ENCODE assay signal across 26 cellular contexts in the genomic region with DNA sequence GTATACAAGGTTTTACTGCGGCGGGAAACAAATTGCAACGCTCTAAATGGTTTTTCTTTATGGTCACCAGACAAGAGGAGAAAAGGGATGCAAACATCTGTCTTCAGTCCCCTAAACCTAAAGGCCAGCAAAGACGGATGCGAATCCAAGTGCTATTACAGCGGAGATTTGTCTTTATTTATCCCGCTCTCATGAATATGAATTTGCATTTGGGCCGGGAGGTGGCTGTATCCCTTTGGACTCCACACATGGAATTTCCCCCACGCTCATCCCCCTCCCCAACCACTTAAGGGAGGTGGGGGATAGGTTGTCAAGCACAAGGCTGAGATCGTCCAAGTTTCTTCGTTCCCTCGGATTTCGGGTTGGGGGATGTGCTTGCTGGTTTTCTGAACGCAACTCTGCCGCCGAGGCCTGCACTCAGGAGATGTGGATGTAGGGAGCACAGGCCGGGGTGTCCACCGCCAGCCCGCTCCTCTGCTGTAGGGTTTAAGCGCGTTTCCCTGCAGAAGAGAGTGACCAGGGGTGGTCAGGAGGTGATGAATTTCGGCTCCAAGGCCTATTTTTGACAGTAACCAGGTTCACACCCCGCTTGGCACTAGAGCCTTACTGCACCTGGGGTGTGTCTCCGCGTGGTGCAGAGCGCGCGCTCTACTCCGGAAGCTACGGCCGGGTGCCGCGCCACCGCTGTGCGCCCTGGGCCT. TPM values are rescaled to one million over a fixed set of nuclear protein-coding genes. Genes with fewer than 3 reads are reported as not detected.
A peak's percentile ranks its signal among the peaks of the same experiment; 100 is the strongest.
DNase-seq lines count a peak whose midpoint lies in the region; FAIRE-seq lines count a peak whose summit lies in the region.
"Had no signal": no experiment of that assay in that cellular context is flagged by ENCODE, and none has a peak within 500 bp of the region (broad histone marks: within the 10 kb centered on the region; RNA-seq: fewer than 3 reads in every experiment).

No MANE protein-coding gene starts in this region.

- H3K27ac ChIP-seq in HUES6 (ENCODE audit: low read depth, low read length) (no peak overlapping the region), neuronal stem cell (replicated peaks; ENCODE audit: low read length) (no peak overlapping the region), small intestine (ENCODE audit: low read depth in 1 of 2, low read length in 1 of 2) (no peak overlapping the region)
- H3K27ac ChIP-seq: ascending aorta, Peyer's patch, prostate gland, skin epidermis, transverse colon had no signal

- peak overlapping the region; percentile 16 for H2BK12ac ChIP-seq in neuronal stem cell (ENCODE audit: low read length)

- no peak overlapping the region for H3K9ac ChIP-seq in HUES6 (ENCODE audit: low read length)
- no peak overlapping the region for H3K9ac ChIP-seq in neuronal stem cell (ENCODE audit: low read depth, low read length, poor library complexity)

- H4K91ac ChIP-seq in neuronal stem cell (ENCODE audit: low read depth, low read length, poor library complexity), result no peak overlapping the region

- H3K23ac ChIP-seq in neuronal stem cell (ENCODE audit: low read depth, low read length, poor library complexity), result no peak overlapping the region

- H2BK5ac ChIP-seq in neuronal stem cell (ENCODE audit: low read length), result no peak overlapping the region

- WGBS in neuronal stem cell (ENCODE audit: extremely low coverage in 2 of 2, insufficient read length in 2 of 2, insufficient replicate concordance in 1 of 2), 2 donors, result no CpG with 5 or more reads among the region's 35 CpGs
- WGBS in small intestine, 3 donors, result 8 to 21% (median 11%) methylated on average over 31 to 35 of the region's 35 CpGs

- no peak overlapping the region for H2AFZ ChIP-seq in neuronal stem cell (ENCODE audit: low read length)

- peak overlapping the region; percentile 56 for H3K18ac ChIP-seq in neuronal stem cell (ENCODE audit: low read length)

- H3K36me3 ChIP-seq in HUES6 (ENCODE audit: control insufficient read depth, insufficient read depth, low read length) (no peaks in the 10 kb centered on the region), neuronal stem cell (replicated peaks in 1 of 2; ENCODE audit: control insufficient read depth in 2 of 2, insufficient read depth in 2 of 2, low read length in 2 of 2) (no peaks in the 10 kb centered on the region), small intestine (ENCODE audit: control insufficient read depth in 2 of 2, insufficient read depth in 2 of 2, low read length in 2 of 2) (no peaks in the 10 kb centered on the region)
- H3K36me3 ChIP-seq: ascending aorta, Peyer's patch, prostate gland, transverse colon had no signal

- H3K14ac ChIP-seq in neuronal stem cell (ENCODE audit: low read length), result no peak overlapping the region

- no peak overlapping the region for H2BK15ac ChIP-seq in neuronal stem cell (ENCODE audit: low read length)

- FAIRE-seq in small intestine (lab: Jason Lieb, UNC), result no peak
- FAIRE-seq: GM12878 had no signal

- no peak overlapping the region for H2BK120ac ChIP-seq in neuronal stem cell (ENCODE audit: low read depth, low read length)

- no peak overlapping the region for H3K4ac ChIP-seq in neuronal stem cell (ENCODE audit: low read length)

- peaks cover 100% of the 10 kb centered on the region for H3K27me3 ChIP-seq in HUES6 (ENCODE audit: control insufficient read depth, insufficient read depth, low read length)
- H3K27me3 ChIP-seq in neuronal stem cell (ENCODE audit: control insufficient read depth in 3 of 3, insufficient read depth in 3 of 3, low read depth in 1 of 3, low read length in 3 of 3), result peaks cover 32 to 98% (median 89%) of the 10 kb centered on the region in 3 experiments
- peaks cover 19 to 51% of the 10 kb centered on the region in 2 donors for H3K27me3 ChIP-seq in small intestine (ENCODE audit: control insufficient read depth in 2 of 2, insufficient read depth in 2 of 2, low read length in 2 of 2)

- H3K4me2 ChIP-seq in neuronal stem cell (ENCODE audit: insufficient read depth, low read length, poor library complexity, severe bottlenecking), result peak overlapping the region; percentile 40

- no peak overlapping the region for H4K8ac ChIP-seq in neuronal stem cell (ENCODE audit: low read depth, low read length)

- no peaks in the 10 kb centered on the region for H3K9me3 ChIP-seq in HUES6 (ENCODE audit: control insufficient read depth, insufficient read depth, low read depth, low read length)
- peaks cover 2 to 6% of the 10 kb centered on the region in 2 donors for H3K9me3 ChIP-seq in neuronal stem cell (replicated peaks in 1 of 2; ENCODE audit: control insufficient read depth in 2 of 2, insufficient read depth in 1 of 2, low read depth in 1 of 2, low read length in 2 of 2)
- H3K9me3 ChIP-seq in small intestine (ENCODE audit: control insufficient read depth, low read depth), result no peaks in the 10 kb centered on the region
- H3K9me3 ChIP-seq: ascending aorta, Peyer's patch, prostate gland, transverse colon had no signal

- H2AK5ac ChIP-seq in neuronal stem cell (ENCODE audit: low read depth, low read length), result peak overlapping the region; percentile 33

- H3K4me3 ChIP-seq in HUES6 (ENCODE audit: low read depth, low read length) (peak overlapping the region; percentile 47), neuronal stem cell (ENCODE audit: low read length in 2 of 2) (peak overlapping the region in 1 of 2 donors; percentile 51), small intestine (ENCODE audit: low read depth in 1 of 2, low read length in 2 of 2) (no peak overlapping the region)
- H3K4me3 ChIP-seq: ascending aorta, GM12878, Peyer's patch, prostate gland, skin epidermis, transverse colon had no signal

- DNase-seq in ecto neural progenitor cell (ENCODE audit: low spot score), result peak; percentile 60
- DNase-seq in iPS-NIHi11 (ENCODE audit: low spot score), result peak; percentile 49
- DNase-seq in neuronal stem cell (ENCODE audit: low spot score), result peak; percentile 41
- DNase-seq in small intestine, result no peak
- no peak for DNase-seq in stimulated activated CD8-positive, alpha-beta memory T cell treated with anti-CD3 and anti-CD28 coated beads, Interleukin-4, amount 100 ng/mL, for 48 hours
- DNase-seq in mucosa of gallbladder (ENCODE audit: low spot score), result no peak
- no peak for DNase-seq in NCI-H1417 treated with DMSO at 0.1 percent for 48 hours (lab: John Stamatoyannopoulos, UW)
- DNase-seq: activated naive CD4-positive, alpha-beta T cell treated with anti-CD3 and anti-CD28 coated beads, Interleukin-2, amount 10 ng/mL, durations not matched to agents 7 days and 5 days; activated T-cell treated with anti-CD3 and anti-CD28 coated beads, Interleukin-2, amount 50 U/mL, for 4 hours; CD4-positive, alpha-beta memory T cell; DMS53; Kasumi-1; naive B cell; NCI-H2029 treated with DMSO at 0.1 percent for 48 hours; NCI-H446; Peyer's patch; T-helper 9 cell; transverse colon had no signal

- H3K4me1 ChIP-seq in HUES6 (ENCODE audit: control insufficient read depth, insufficient read depth, low read length) (peaks cover 39% of the 10 kb centered on the region), neuronal stem cell (ENCODE audit: control insufficient read depth in 2 of 2, insufficient read depth in 1 of 2, low read depth in 1 of 2, low read length in 2 of 2) (peaks cover 0 to 16% of the 10 kb centered on the region in 2 donors), small intestine (ENCODE audit: control insufficient read depth in 2 of 2, insufficient read depth in 1 of 2, low read depth in 1 of 2, low read length in 1 of 2) (no peaks in the 10 kb centered on the region)
- H3K4me1 ChIP-seq: ascending aorta, Peyer's patch, prostate gland had no signal

- no peaks in the 10 kb centered on the region for H3K79me1 ChIP-seq in neuronal stem cell (ENCODE audit: low read depth, low read length)

RNA-seq across cellular contexts. Expression of a gene that starts 2.2 kb away (rescaled TPM):
- polyA plus RNA-seq in neuronal stem cell (2013, experiment 1 of 2), result not detected
- polyA plus RNA-seq in neuronal stem cell (2013, experiment 2 of 2), result 0.01 TPM
- 1 to 10 TPM in 1 of 3 donors, not detected in 2; 7.4 TPM for polyA plus RNA-seq in small intestine
- 0.26 TPM for total RNA-seq in mucosa of gallbladder
- total RNA-seq: activated T-cell treated with anti-CD3 and anti-CD28 coated beads, Interleukin-2, amount 50 U/mL, for 4 hours; ascending aorta; CD4-positive, alpha-beta memory T cell; esophagus mucosa; GM12878; H4; prostate gland; SK-MEL-5 had no signal
- polyA plus RNA-seq: CD4-positive, alpha-beta memory T cell; GM12878 had no signal

Comparison
In these comparisons a context has a peak if more than half of its experiments do, and no peak if none do; other contexts are left out.
1. DNase-seq: peak in ecto neural progenitor cell (single experiment), iPS-NIHi11 (single experiment) and neuronal stem cell (single experiment); none in small intestine (single experiment), stimulated activated CD8-positive, alpha-beta memory T cell treated with anti-CD3 and anti-CD28 coated beads, Interleukin-4, amount 100 ng/mL, for 48 hours (single experiment), mucosa of gallbladder (single experiment) and NCI-H1417 treated with DMSO at 0.1 percent for 48 hours (single experiment).